In the genomic region with DNA sequence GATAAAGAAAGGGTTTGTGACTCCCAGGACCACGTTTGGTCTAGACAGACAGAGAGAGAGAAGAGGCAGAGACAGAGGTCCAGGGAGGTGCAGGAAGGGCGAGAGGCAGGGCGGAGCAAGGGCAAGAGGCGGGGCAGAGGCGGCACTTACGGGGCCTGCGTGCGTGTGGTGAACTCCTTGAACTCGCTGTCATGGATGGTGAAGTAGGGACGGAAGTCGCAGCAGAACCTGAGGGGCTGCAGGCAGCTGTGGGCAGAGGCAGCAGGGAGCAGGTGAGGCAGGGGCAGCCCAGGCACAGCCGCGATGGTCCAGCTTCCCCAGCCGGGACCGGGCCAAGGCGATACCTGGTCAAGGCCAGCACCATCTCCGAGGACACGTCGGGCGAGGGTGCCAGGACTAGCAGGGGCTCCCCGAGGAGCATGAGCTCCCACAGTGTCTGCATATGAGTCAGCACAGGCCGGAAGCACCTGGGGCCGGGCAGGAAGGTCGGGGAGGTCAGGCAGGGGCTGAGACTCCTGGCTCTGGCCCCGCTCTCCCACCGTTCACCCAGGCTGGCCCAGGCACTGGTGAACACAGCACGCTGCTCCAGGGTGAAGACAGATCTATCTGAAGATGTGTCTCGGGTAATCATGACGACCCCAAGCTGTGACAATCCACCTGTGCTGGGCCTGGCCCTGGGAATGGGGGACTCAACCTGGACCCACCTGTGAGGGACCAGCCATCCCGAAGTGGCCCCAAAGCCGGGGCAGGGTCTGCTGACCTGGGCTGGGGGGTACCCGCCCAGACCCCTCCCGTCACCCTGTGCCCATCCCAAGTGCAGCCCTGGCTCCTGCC, we compare ENCODE assay signal across 8 cellular contexts. TPM values are rescaled to one million over a fixed set of nuclear protein-coding genes. Genes with fewer than 3 reads are reported as not detected.
DNase-seq lines count a peak whose midpoint lies in the region; ATAC-seq and TF ChIP-seq lines count a peak whose summit lies in the region.

No MANE protein-coding gene starts in this region.

- H3F3A ChIP-seq in neural progenitor cell (ENCODE audit: low read depth), result peaks cover 7% of the 10 kb centered on the region

- no peaks in the 10 kb centered on the region for H3K9me3 ChIP-seq in neural progenitor cell (ENCODE audit: low read depth)
- no peaks in the 10 kb centered on the region for H3K9me3 ChIP-seq in A673 (ENCODE audit: low read depth, low read length, poor library complexity, severe bottlenecking)

- peaks cover 19% of the 10 kb centered on the region for H3K4me1 Mint-ChIP-seq in activated naive CD4-positive, alpha-beta T cell treated with anti-CD3 and anti-CD28 coated beads, Interleukin-2, amount 10 ng/mL, durations not matched to agents 7 days and 5 days
- H3K4me1 Mint-ChIP-seq in neural progenitor cell, result peaks cover 5% of the 10 kb centered on the region

- intact Hi-C loops in A673 (cut with micrococcal nuclease; ENCODE audit: unreplicated experiment), result no loop called here

- no peaks in the 10 kb centered on the region for H4K20me1 ChIP-seq in neural progenitor cell (ENCODE audit: low read depth)

- H3K9me3 Mint-ChIP-seq in activated naive CD4-positive, alpha-beta T cell treated with anti-CD3 and anti-CD28 coated beads, Interleukin-2, amount 10 ng/mL, durations not matched to agents 7 days and 5 days, result no peaks in the 10 kb centered on the region
- no peaks in the 10 kb centered on the region for H3K9me3 Mint-ChIP-seq in neural progenitor cell

- BruUV-seq in A673 (replicated peaks; lab: Mats Ljungman, UMichigan), result no TSS peak

- no peaks in the 10 kb centered on the region for H3K36me3 Mint-ChIP-seq in activated naive CD4-positive, alpha-beta T cell treated with anti-CD3 and anti-CD28 coated beads, Interleukin-2, amount 10 ng/mL, durations not matched to agents 7 days and 5 days
- peaks cover 2% of the 10 kb centered on the region for H3K36me3 Mint-ChIP-seq in neural progenitor cell

- no peaks in the 10 kb centered on the region for H3K27me3 ChIP-seq in neural progenitor cell
- no peaks in the 10 kb centered on the region for H3K27me3 ChIP-seq in A673 (replicated peaks; ENCODE audit: insufficient read depth, low read depth, low read length, poor library complexity)

- no peak overlapping the region for H3K4me2 ChIP-seq in neural progenitor cell

- H3K4me1 ChIP-seq in neural progenitor cell, result peaks cover 5% of the 10 kb centered on the region
- no peaks in the 10 kb centered on the region for H3K4me1 ChIP-seq in A673 (ENCODE audit: insufficient read depth, low read length, poor library complexity, severe bottlenecking)

- peak overlapping the region; percentile 86 for H3K27ac Mint-ChIP-seq in activated naive CD4-positive, alpha-beta T cell treated with anti-CD3 and anti-CD28 coated beads, Interleukin-2, amount 10 ng/mL, durations not matched to agents 7 days and 5 days
- no peak overlapping the region for H3K27ac Mint-ChIP-seq in neural progenitor cell

- ATAC-seq in GM18868 (IDR thresholded peaks at IDR 0.05; ENCODE audit: unreplicated experiment) (peak; percentile 75), HG02973 (IDR thresholded peaks at IDR 0.05; ENCODE audit: unreplicated experiment) (peak; percentile 59)

- no peak overlapping the region for H3K27ac ChIP-seq in neural progenitor cell
- no peak overlapping the region for H3K27ac ChIP-seq in A673 (ENCODE audit: low read depth, low read length, poor library complexity, severe bottlenecking)

- CTCF ChIA-PET in activated naive CD4-positive, alpha-beta T cell treated with anti-CD3 and anti-CD28 coated beads, Interleukin-2, amount 10 ng/mL, durations not matched to agents 7 days and 5 days (lab: Charles Lee), result interaction anchor here (0.7 to 1.6 kb wide), 4 partner anchors 10 to 40 kb away, joined by 3 to 4 read pairs (median 3); no protein-coding TSS in a partner anchor
- CTCF ChIA-PET in A673 (lab: Charles Lee), result no interaction called here

- no peak overlapping the region for H2AFZ ChIP-seq in neural progenitor cell (replicated peaks)

- peaks cover 10% of the 10 kb centered on the region for H3K27me3 Mint-ChIP-seq in activated naive CD4-positive, alpha-beta T cell treated with anti-CD3 and anti-CD28 coated beads, Interleukin-2, amount 10 ng/mL, durations not matched to agents 7 days and 5 days
- H3K27me3 Mint-ChIP-seq in neural progenitor cell (ENCODE audit: insufficient read depth, low read depth), result peaks cover 6% of the 10 kb centered on the region

- no peaks in the 10 kb centered on the region for H3K36me3 ChIP-seq in neural progenitor cell
- no peaks in the 10 kb centered on the region for H3K36me3 ChIP-seq in A673 (ENCODE audit: insufficient read depth, low read length, poor library complexity, severe bottlenecking)

- DNase-seq in SK-N-DZ (ENCODE audit: low spot score), result peak; percentile 69
- peak; percentile 85 for DNase-seq in activated naive CD4-positive, alpha-beta T cell treated with anti-CD3 and anti-CD28 coated beads, Interleukin-2, amount 10 ng/mL, durations not matched to agents 7 days and 5 days
- no peak for DNase-seq in neural progenitor cell (ENCODE audit: low spot score)
- no peak for DNase-seq in midbrain (lab: John Stamatoyannopoulos, UW)
- DNase-seq in COLO829 (ENCODE audit: low spot score), result no peak
- DNase-seq in A673 (ENCODE audit: low spot score), result no peak

- H3K4me3 ChIP-seq in neural progenitor cell (no peak overlapping the region), A673 (ENCODE audit: low read depth, low read length, poor library complexity, severe bottlenecking) (no peak overlapping the region)

- no peak overlapping the region for H3K9ac ChIP-seq in neural progenitor cell

- POLR2A ChIA-PET in A673 (lab: Charles Lee; ENCODE audit: low non-redundant PET), result interaction anchor here (0.5 kb wide), 1 partner anchor 116 kb away, joined by 4 read pairs; no protein-coding TSS in a partner anchor

- peak overlapping the region; percentile 69 for H3K4me3 Mint-ChIP-seq in activated naive CD4-positive, alpha-beta T cell treated with anti-CD3 and anti-CD28 coated beads, Interleukin-2, amount 10 ng/mL, durations not matched to agents 7 days and 5 days
- peak overlapping the region; percentile 16 for H3K4me3 Mint-ChIP-seq in neural progenitor cell

- no peaks in the 10 kb centered on the region for H3K79me2 ChIP-seq in neural progenitor cell (ENCODE audit: low read depth)

- TF ChIP-seq CTCF in neural progenitor cell (IDR thresholded peaks at IDR 0.05) (no peak), A673 (conservative IDR thresholded peaks at IDR 0.05; ENCODE audit: low read depth, low read length) (no peak)

RNA-seq across cellular contexts. Expression of gene PLXNB2, which starts 7.2 kb away (rescaled TPM):
- 60.4 and 75.0 TPM in 2 replicates for polyA plus RNA-seq in SK-N-DZ (2014; cell fraction: cytosol; rRNA removed)
- 183 and 241 TPM in 2 replicates for polyA plus RNA-seq in SK-N-DZ (2014; cell fraction: nucleus; rRNA removed)
- total RNA-seq in neural progenitor cell (ENCODE audit: low replicate concordance) (32.4 and 94.1 TPM in 2 replicates), A673 (2021) (155 and 173 TPM in 2 replicates)

RNA-seq across cellular contexts. Expression of gene DENND6B, which starts 12.1 kb away (rescaled TPM):
- 2.2 and 2.8 TPM in 2 replicates for polyA plus RNA-seq in SK-N-DZ (2014; cell fraction: cytosol; rRNA removed)
- polyA plus RNA-seq in SK-N-DZ (2014; cell fraction: nucleus; rRNA removed), result 8.8 and 10.8 TPM in 2 replicates
- total RNA-seq in neural progenitor cell (ENCODE audit: low replicate concordance) (1.0 and 7.8 TPM in 2 replicates), A673 (2021) (5.3 and 10.8 TPM in 2 replicates)

RNA-seq across cellular contexts. Expression of gene PPP6R2, which starts 28.5 kb away (rescaled TPM):
- 39.2 and 43.5 TPM in 2 replicates for polyA plus RNA-seq in SK-N-DZ (2014; cell fraction: cytosol; rRNA removed)
- polyA plus RNA-seq in SK-N-DZ (2014; cell fraction: nucleus; rRNA removed), result 162 and 174 TPM in 2 replicates
- 32.6 and 65.5 TPM in 2 replicates for total RNA-seq in neural progenitor cell (ENCODE audit: low replicate concordance)
- 64.6 and 66.7 TPM in 2 replicates for total RNA-seq in A673 (2021)

RNA-seq across cellular contexts. Expression of gene MAPK11, which starts 44.5 kb away (rescaled TPM):
- polyA plus RNA-seq in SK-N-DZ (2014; cell fraction: cytosol; rRNA removed), result 12.7 and 14.7 TPM in 2 replicates
- 144 and 172 TPM in 2 replicates for polyA plus RNA-seq in SK-N-DZ (2014; cell fraction: nucleus; rRNA removed)
- total RNA-seq in neural progenitor cell (ENCODE audit: low replicate concordance) (0.37 TPM in 1 of 2 replicates, not detected in the other), A673 (2021) (5.4 and 10.4 TPM in 2 replicates)

RNA-seq across cellular contexts. Expression of gene MAPK12, which starts 53.2 kb away (rescaled TPM):
- 84.1 and 85.6 TPM in 2 replicates for polyA plus RNA-seq in SK-N-DZ (2014; cell fraction: cytosol; rRNA removed)
- 421 and 514 TPM in 2 replicates for polyA plus RNA-seq in SK-N-DZ (2014; cell fraction: nucleus; rRNA removed)
- total RNA-seq in neural progenitor cell (ENCODE audit: low replicate concordance) (18.7 and 28.4 TPM in 2 replicates), A673 (2021) (20.8 and 27.5 TPM in 2 replicates)

Comparison
In these comparisons a context has a peak if more than half of its experiments do, and no peak if none do; other contexts are left out.
1. DNase-seq: peak in SK-N-DZ (single experiment) and activated naive CD4-positive, alpha-beta T cell treated with anti-CD3 and anti-CD28 coated beads, Interleukin-2, amount 10 ng/mL, durations not matched to agents 7 days and 5 days (single experiment); none in neural progenitor cell (single experiment), midbrain (single experiment), COLO829 (single experiment) and A673 (single experiment).